ENCODE assay signal across 24 cellular contexts in genomic region chr12:113837528-113838296, GRCh38.
A peak's percentile ranks its signal among the peaks of the same experiment; 100 is the strongest.
DNase-seq lines count a peak whose midpoint lies in the region; ATAC-seq and TF ChIP-seq lines count a peak whose summit lies in the region.
"Had no signal": no experiment of that assay in that cellular context is flagged by ENCODE, and none has a peak within 500 bp of the region (broad histone marks: within the 10 kb centered on the region; RNA-seq: fewer than 3 reads in every experiment).

No MANE protein-coding gene starts in this region.

- H2AK5ac ChIP-seq in trophoblast cell (ENCODE audit: low read length) = no peak overlapping the region

- no peak for TF ChIP-seq RAD21 in SK-N-SH (IDR thresholded peaks at IDR 0.05; ENCODE audit: low read length)

- CTCF ChIA-PET in SK-N-SH (lab: Yijun Ruan, JAX) = interaction anchor here (1.0 to 2.1 kb wide), 6 partner anchors 8 to 375 kb away, joined by 3 to 7 read pairs (median 4); no protein-coding TSS in a partner anchor

- H3K79me2 ChIP-seq in SK-N-SH (ENCODE audit: insufficient read depth) (no peaks in the 10 kb centered on the region), trophoblast cell (ENCODE audit: control insufficient read depth, insufficient read depth, low read length, poor library complexity) (no peaks in the 10 kb centered on the region)

- peak; percentile 8; the same call in 1 of the 2 replicates for TF ChIP-seq CTCF in SK-N-SH (IDR thresholded peaks at IDR 0.05)
- peak; percentile 29 for TF ChIP-seq CTCF in epithelial cell of proximal tubule (conservative IDR thresholded peaks at IDR 0.05; ENCODE audit: low read depth, low read length)

- H2BK12ac ChIP-seq in trophoblast cell (ENCODE audit: low read length) = no peak overlapping the region

- WGBS in SK-N-SH (ENCODE audit: low lambda C conversion rate) = 89% methylated on average over 14 of the region's 15 CpGs
- WGBS in trophoblast cell (ENCODE audit: extremely low coverage, insufficient coverage, insufficient read length) = no CpG with 5 or more reads among the region's 15 CpGs

- no peak overlapping the region for H2BK120ac ChIP-seq in trophoblast cell (ENCODE audit: insufficient read depth, low read length, poor library complexity)

- H3K4ac ChIP-seq in trophoblast cell (ENCODE audit: low read depth, low read length) = no peak overlapping the region

- H3K9me3 ChIP-seq in SK-N-SH (no peaks in the 10 kb centered on the region), trophoblast cell (ENCODE audit: insufficient read depth, low read depth, low read length) (peaks cover 3% of the 10 kb centered on the region)
- H3K9me3 ChIP-seq: adrenal gland, SJSA1, tibial artery had no signal

- H3K4me1 ChIP-seq in SK-N-SH (ENCODE audit: control insufficient read depth in 1 of 2, insufficient read depth in 2 of 2, low read depth in 1 of 2, low read length in 1 of 2) = peaks cover 0 to 29% of the 10 kb centered on the region in 2 experiments; a peak in 2 of 4 replicates
- no peaks in the 10 kb centered on the region for H3K4me1 ChIP-seq in trophoblast cell (ENCODE audit: control insufficient read depth in 1 of 2, insufficient read depth in 2 of 2, low read length in 2 of 2)
- H3K4me1 ChIP-seq: adrenal gland, SJSA1, tibial artery had no signal

- in situ Hi-C loops in SK-MEL-5 (cut with HindIII; ENCODE audit: low pct_unique_long_range_greater_than_20kb, low sequenced_read_pairs) (no loop called here), ACHN (cut with HindIII; ENCODE audit: low pct_ligation_motif_present, low pct_unique_long_range_greater_than_20kb, low sequenced_read_pairs) (no loop called here)

- H3K18ac ChIP-seq in trophoblast cell (ENCODE audit: low read length) = no peak overlapping the region

- H3K27ac ChIP-seq in SK-N-SH (ENCODE audit: low read depth in 2 of 2, low read length in 1 of 2) (no peak overlapping the region), trophoblast cell (ENCODE audit: low read depth, low read length) (no peak overlapping the region)
- H3K27ac ChIP-seq: adrenal gland, KMS-11, SJSA1, tibial artery had no signal

- H4K8ac ChIP-seq in trophoblast cell (ENCODE audit: low read depth, low read length) = no peak overlapping the region

- ATAC-seq in SK-N-SH treated with all-trans-retinoic acid at 6 μM for 48 hours = no peak
- no peak for ATAC-seq in GM21737 (IDR thresholded peaks at IDR 0.05; ENCODE audit: unreplicated experiment)
- ATAC-seq in HG03097 (IDR thresholded peaks at IDR 0.05; ENCODE audit: low FRiP score, unreplicated experiment) = no peak
- ATAC-seq: CD8-positive, alpha-beta T cell; stimulated activated naive B cell treated with anti-CD40 and anti-IgM and Interleukin-4, amounts not matched to agents 10 μg/mL and 1 μg/mL and 100 μg/mL, for 72 hours had no signal

- no peaks in the 10 kb centered on the region for H3F3A ChIP-seq in SK-N-SH (replicated peaks; ENCODE audit: insufficient read depth)

- no peak for DNase-seq in SK-N-SH
- peak; percentile 9 for DNase-seq in SK-MEL-5 (ENCODE audit: low read depth, low spot score)
- no peak for DNase-seq in epithelial cell of proximal tubule (ENCODE audit: low read depth)
- no peak for DNase-seq in trophoblast cell
- DNase-seq in ACHN = no peak
- DNase-seq: activated CD4-positive, alpha-beta T cell treated with anti-CD3 and anti-CD28 coated beads for 48 hours; activated effector memory CD4-positive, alpha-beta T cell treated with anti-CD3 and anti-CD28 coated beads, Interleukin-2, amount 50 U/mL, for 16 hours; adrenal gland; CD8-positive, alpha-beta T cell; EL; foreskin melanocyte; kidney; naive B cell; NCI-H1092 treated with DMSO at 0.1 percent for 48 hours; NCI-H2107; NCI-H526 treated with DMSO at 0.1 percent for 48 hours; stimulated activated naive B cell treated with anti-CD40 and anti-IgM and Interleukin-4, amounts not matched to agents 10 μg/mL and 1 μg/mL and 100 μg/mL, for 72 hours; T1000; tibial artery had no signal

- H3K9me2 ChIP-seq in SK-N-SH = no peaks in the 10 kb centered on the region

- POLR2A ChIA-PET in SK-N-SH (lab: Yijun Ruan, JAX) = no interaction called here

- H2AFZ ChIP-seq in SK-N-SH (ENCODE audit: low read depth) (no peak overlapping the region), trophoblast cell (ENCODE audit: insufficient read depth, low read length, poor library complexity) (no peak overlapping the region)

- H3K14ac ChIP-seq in trophoblast cell (ENCODE audit: low read length) = no peak overlapping the region

- TF ChIP-seq EP300 in SK-N-SH (IDR thresholded peaks at IDR 0.05; ENCODE audit: borderline replicate concordance in 1 of 2, low read depth in 1 of 2, low read length in 1 of 2) = no peak

- H3K27me3 ChIP-seq in SK-N-SH (ENCODE audit: insufficient read depth) = no peaks in the 10 kb centered on the region
- no peaks in the 10 kb centered on the region for H3K27me3 ChIP-seq in trophoblast cell (ENCODE audit: insufficient read depth, low read length)
- H3K27me3 ChIP-seq: adrenal gland, SJSA1, tibial artery had no signal

- no peak overlapping the region for H3K4me3 ChIP-seq in SK-N-SH (ENCODE audit: low read depth in 2 of 2, low read length in 1 of 2)
- H3K4me3 ChIP-seq in epithelial cell of proximal tubule (ENCODE audit: low read depth, low read length) = no peak overlapping the region
- H3K4me3 ChIP-seq in trophoblast cell (ENCODE audit: low read depth, low read length) = peak overlapping the region; percentile 45
- H3K4me3 ChIP-seq: adrenal gland, SJSA1, tibial artery had no signal

- H3K4me2 ChIP-seq in SK-N-SH (no peak overlapping the region), trophoblast cell (ENCODE audit: low read length) (no peak overlapping the region)
- H3K4me2 ChIP-seq: KMS-11 had no signal

- H3K36me3 ChIP-seq in SK-N-SH (replicated peaks in 1 of 2; ENCODE audit: control insufficient read depth in 1 of 2, insufficient read depth in 2 of 2, low read length in 1 of 2) (peaks cover 0 to under 1% of the 10 kb centered on the region in 2 experiments), trophoblast cell (ENCODE audit: control insufficient read depth in 1 of 2, insufficient read depth in 2 of 2, low read length in 2 of 2) (no peaks in the 10 kb centered on the region)
- H3K36me3 ChIP-seq: adrenal gland, SJSA1 had no signal

- H3K9ac ChIP-seq in SK-N-SH = no peak overlapping the region
- no peak overlapping the region for H3K9ac ChIP-seq in trophoblast cell (ENCODE audit: low read length)
- H3K9ac ChIP-seq: KMS-11 had no signal

- peaks cover 4% of the 10 kb centered on the region; the same call in 1 of the 2 replicates for H4K20me1 ChIP-seq in SK-N-SH (ENCODE audit: insufficient read depth)

- no peak overlapping the region for H4K12ac ChIP-seq in trophoblast cell (ENCODE audit: low read depth, low read length)

- H3K79me1 ChIP-seq in trophoblast cell (ENCODE audit: low read length) = no peaks in the 10 kb centered on the region

- no peak overlapping the region for H3K23ac ChIP-seq in trophoblast cell (ENCODE audit: low read length)

- H2BK5ac ChIP-seq in trophoblast cell (ENCODE audit: low read depth, low read length, poor library complexity) = no peak overlapping the region

- H4K91ac ChIP-seq in trophoblast cell (ENCODE audit: low read depth, low read length) = no peak overlapping the region

TF ChIP-seq in SK-N-SH, 30 proteins besides CTCF, POLR2A, EP300 and RAD21 (continues in another document):
- no peak for TF ChIP-seq JUND (IDR thresholded peaks at IDR 0.05)
- no peak for TF ChIP-seq RCOR1 (IDR thresholded peaks at IDR 0.05; ENCODE audit: low read length)
- TF ChIP-seq, protein P1, sequence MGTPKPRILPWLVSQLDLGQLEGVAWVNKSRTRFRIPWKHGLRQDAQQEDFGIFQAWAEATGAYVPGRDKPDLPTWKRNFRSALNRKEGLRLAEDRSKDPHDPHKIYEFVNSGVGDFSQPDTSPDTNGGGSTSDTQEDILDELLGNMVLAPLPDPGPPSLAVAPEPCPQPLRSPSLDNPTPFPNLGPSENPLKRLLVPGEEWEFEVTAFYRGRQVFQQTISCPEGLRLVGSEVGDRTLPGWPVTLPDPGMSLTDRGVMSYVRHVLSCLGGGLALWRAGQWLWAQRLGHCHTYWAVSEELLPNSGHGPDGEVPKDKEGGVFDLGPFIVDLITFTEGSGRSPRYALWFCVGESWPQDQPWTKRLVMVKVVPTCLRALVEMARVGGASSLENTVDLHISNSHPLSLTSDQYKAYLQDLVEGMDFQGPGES (IDR thresholded peaks at IDR 0.05; ENCODE audit: low read depth, low read length) = no peak
- TF ChIP-seq TEAD4 (IDR thresholded peaks at IDR 0.05; ENCODE audit: borderline replicate concordance, insufficient read depth) = no peak
- TF ChIP-seq, protein P2, sequence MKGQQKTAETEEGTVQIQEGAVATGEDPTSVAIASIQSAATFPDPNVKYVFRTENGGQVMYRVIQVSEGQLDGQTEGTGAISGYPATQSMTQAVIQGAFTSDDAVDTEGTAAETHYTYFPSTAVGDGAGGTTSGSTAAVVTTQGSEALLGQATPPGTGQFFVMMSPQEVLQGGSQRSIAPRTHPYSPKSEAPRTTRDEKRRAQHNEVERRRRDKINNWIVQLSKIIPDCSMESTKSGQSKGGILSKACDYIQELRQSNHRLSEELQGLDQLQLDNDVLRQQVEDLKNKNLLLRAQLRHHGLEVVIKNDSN (IDR thresholded peaks at IDR 0.05; ENCODE audit: borderline replicate concordance, low read depth) = no peak
- TF ChIP-seq TAF1 (IDR thresholded peaks at IDR 0.05; ENCODE audit: borderline replicate concordance, low read depth, low read length) = no peak

TF ChIP-seq in SK-N-SH treated with all-trans-retinoic acid at 6 μM for 48 hours, 23 proteins besides CTCF, POLR2A, EP300 and RAD21:
- TF ChIP-seq ZC3H10 (CRISPR knock-in tag; IDR thresholded peaks at IDR 0.05) (no peak), ZNF565 (CRISPR knock-in tag; conservative IDR thresholded peaks at IDR 0.05; ENCODE audit: low read depth) (no peak), ISL1 (CRISPR knock-in tag; IDR thresholded peaks at IDR 0.05) (no peak), PPARA (CRISPR knock-in tag; IDR thresholded peaks at IDR 0.05; ENCODE audit: borderline replicate concordance) (no peak), CSDC2 (CRISPR knock-in tag; IDR thresholded peaks at IDR 0.05) (no peak)
